ENCODE assay signal across 11 cellular contexts in genomic region chr10:13270877-13271551, GRCh38. TPM values are rescaled to one million over a fixed set of nuclear protein-coding genes. Genes with fewer than 3 reads are reported as not detected.
DNase-seq lines count a peak whose midpoint lies in the region; ATAC-seq and TF ChIP-seq lines count a peak whose summit lies in the region.
"Had no signal": no experiment of that assay in that cellular context is flagged by ENCODE, and none has a peak within 500 bp of the region (broad histone marks: within the 10 kb centered on the region; RNA-seq: fewer than 3 reads in every experiment).

No MANE protein-coding gene starts in this region.

- no peaks in the 10 kb centered on the region for H3K36me3 Mint-ChIP-seq in H9 (ENCODE audit: insufficient read depth in 1 of 3, low read depth in 3 of 3)
- H3K36me3 Mint-ChIP-seq in glutamatergic neuron (ENCODE audit: unreplicated experiment): no peaks in the 10 kb centered on the region
- H3K36me3 Mint-ChIP-seq in stimulated activated memory B cell treated with anti-CD40 and anti-IgM and Interleukin-4, amounts not matched to agents 10 μg/mL and 1 μg/mL and 100 μg/mL, for 72 hours: no peaks in the 10 kb centered on the region
- H3K36me3 Mint-ChIP-seq: activated naive CD4-positive, alpha-beta T cell treated with anti-CD3 and anti-CD28 coated beads, Interleukin-2, amount 10 ng/mL, durations not matched to agents 7 days and 5 days had no signal

- no peak overlapping the region for H4K8ac ChIP-seq in H9 (replicated peaks; ENCODE audit: insufficient read length, low read depth, low read length)

- peak overlapping the region in 2 of 3 experiments; percentile 16 to 72; a peak in 2 of 7 replicates for H3K27ac Mint-ChIP-seq in H9
- peak overlapping the region; percentile 56 for H3K27ac Mint-ChIP-seq in glutamatergic neuron (ENCODE audit: unreplicated experiment)
- peak overlapping the region; percentile 75 for H3K27ac Mint-ChIP-seq in stimulated activated memory B cell treated with anti-CD40 and anti-IgM and Interleukin-4, amounts not matched to agents 10 μg/mL and 1 μg/mL and 100 μg/mL, for 72 hours
- H3K27ac Mint-ChIP-seq: activated naive CD4-positive, alpha-beta T cell treated with anti-CD3 and anti-CD28 coated beads, Interleukin-2, amount 10 ng/mL, durations not matched to agents 7 days and 5 days had no signal

- H2AFZ ChIP-seq in H9 (ENCODE audit: low read length) (no peak overlapping the region), PC-3 (ENCODE audit: low read length) (no peak overlapping the region)

- H4K91ac ChIP-seq in H9 (ENCODE audit: insufficient read length, low read depth, low read length): no peak overlapping the region

- no peak overlapping the region for H3K27ac ChIP-seq in H9 (ENCODE audit: insufficient read length, low read depth, low read length)
- H3K27ac ChIP-seq in PC-3 (ENCODE audit: low read length): no peak overlapping the region

- H3K56ac ChIP-seq in H9 (ENCODE audit: insufficient read length, low read depth, low read length): no peak overlapping the region

- H3K9me2 ChIP-seq in PC-3 (replicated peaks; ENCODE audit: low read length): no peaks in the 10 kb centered on the region

- no peaks in the 10 kb centered on the region for H3K36me3 ChIP-seq in PC-3 (ENCODE audit: low read depth, low read length)

- H3K79me2 ChIP-seq in H9 (ENCODE audit: insufficient read depth, low read length) (no peaks in the 10 kb centered on the region), PC-3 (ENCODE audit: low read length) (no peaks in the 10 kb centered on the region)

- no peak overlapping the region for H2BK5ac ChIP-seq in H9 (ENCODE audit: insufficient read length, low read length)

- H4K20me1 ChIP-seq in H9 (ENCODE audit: control insufficient read depth, insufficient read depth, insufficient read length) (no peaks in the 10 kb centered on the region), PC-3 (ENCODE audit: low read length) (no peaks in the 10 kb centered on the region)

- no peak overlapping the region for H3K14ac ChIP-seq in H9 (ENCODE audit: insufficient read depth, low read length)

- no peak overlapping the region for H3K4ac ChIP-seq in H9 (ENCODE audit: low read depth, low read length)

- H3K4me1 ChIP-seq in H9 (ENCODE audit: insufficient read depth, low read length): peaks cover 10% of the 10 kb centered on the region; the same call in 1 of the 2 replicates
- H3K4me1 ChIP-seq in PC-3 (ENCODE audit: insufficient read depth, low read length): peaks cover 11% of the 10 kb centered on the region

- H4K5ac ChIP-seq in H9 (ENCODE audit: insufficient read length, low read depth, low read length): peak overlapping the region; percentile 10

- no peaks in the 10 kb centered on the region for H3K9me3 Mint-ChIP-seq in H9
- no peaks in the 10 kb centered on the region for H3K9me3 Mint-ChIP-seq in glutamatergic neuron (ENCODE audit: unreplicated experiment)
- H3K9me3 Mint-ChIP-seq in stimulated activated memory B cell treated with anti-CD40 and anti-IgM and Interleukin-4, amounts not matched to agents 10 μg/mL and 1 μg/mL and 100 μg/mL, for 72 hours: no peaks in the 10 kb centered on the region
- H3K9me3 Mint-ChIP-seq: activated naive CD4-positive, alpha-beta T cell treated with anti-CD3 and anti-CD28 coated beads, Interleukin-2, amount 10 ng/mL, durations not matched to agents 7 days and 5 days had no signal

- H3K27me3 Mint-ChIP-seq in H9 (ENCODE audit: low read depth) (no peaks in the 10 kb centered on the region), glutamatergic neuron (ENCODE audit: unreplicated experiment) (peaks cover 2% of the 10 kb centered on the region)
- H3K27me3 Mint-ChIP-seq in stimulated activated memory B cell treated with anti-CD40 and anti-IgM and Interleukin-4, amounts not matched to agents 10 μg/mL and 1 μg/mL and 100 μg/mL, for 72 hours: peaks cover 5% of the 10 kb centered on the region

- H2BK120ac ChIP-seq in H9 (ENCODE audit: low read depth, low read length, poor library complexity, severe bottlenecking): no peak overlapping the region

- CTCF ChIA-PET in PC-3 (lab: Charles Lee): no interaction called here

- no peak overlapping the region for H3K23ac ChIP-seq in H9 (ENCODE audit: insufficient read length, low read depth, low read length)

- no peak overlapping the region for H2BK20ac ChIP-seq in H9 (ENCODE audit: low read depth, low read length, poor library complexity, severe bottlenecking)

- intact Hi-C loops in PC-3 (cut with micrococcal nuclease): no loop called here

- TF ChIP-seq CTCF in H9 (conservative IDR thresholded peaks at IDR 0.05): no peak
- TF ChIP-seq CTCF in PC-3 (conservative IDR thresholded peaks at IDR 0.05; ENCODE audit: low read depth, low read length): no peak
- TF ChIP-seq CTCF in glutamatergic neuron (IDR thresholded peaks at IDR 0.05; ENCODE audit: partially characterized antibody, unreplicated experiment): no peak

- no peak overlapping the region for H2BK15ac ChIP-seq in H9 (ENCODE audit: low read depth, low read length)

- POLR2A ChIA-PET in PC-3 (lab: Charles Lee; ENCODE audit: unreplicated experiment): no interaction called here

- H3K9me3 ChIP-seq in H9 (ENCODE audit: control insufficient read depth, low read depth, low read length) (no peaks in the 10 kb centered on the region), PC-3 (ENCODE audit: low read length) (no peaks in the 10 kb centered on the region)

- H2AK5ac ChIP-seq in H9 (ENCODE audit: insufficient read length, low read length): no peak overlapping the region

- H3T11ph ChIP-seq in H9 (ENCODE audit: low read length): no peak overlapping the region

- H3K27me3 ChIP-seq in H9 (ENCODE audit: insufficient read depth, low read length): no peaks in the 10 kb centered on the region
- H3K27me3 ChIP-seq in PC-3 (ENCODE audit: low read length): no peaks in the 10 kb centered on the region

- peak overlapping the region; percentile 43; the same call in 1 of the 2 replicates for H3K4me3 ChIP-seq in PC-3 (ENCODE audit: low read length)

- H3K4me3 Mint-ChIP-seq in H9 (no peak overlapping the region), glutamatergic neuron (ENCODE audit: unreplicated experiment) (peak overlapping the region; percentile 39)
- H3K4me3 Mint-ChIP-seq in stimulated activated memory B cell treated with anti-CD40 and anti-IgM and Interleukin-4, amounts not matched to agents 10 μg/mL and 1 μg/mL and 100 μg/mL, for 72 hours: no peak overlapping the region
- H3K4me3 Mint-ChIP-seq: activated naive CD4-positive, alpha-beta T cell treated with anti-CD3 and anti-CD28 coated beads, Interleukin-2, amount 10 ng/mL, durations not matched to agents 7 days and 5 days had no signal

- DNase-seq in H9 (no peak), PC-3 (peak; percentile 59), glutamatergic neuron (no peak), D341Med (ENCODE audit: low spot score) (no peak), germinal center (ENCODE audit: low spot score) (no peak), inferior parietal cortex (ENCODE audit: extremely low spot score) (no peak), HuH-7 (ENCODE audit: low spot score) (no peak)
- DNase-seq: GDM1, NCI-H1105 had no signal

- no peak overlapping the region for H3K18ac ChIP-seq in H9 (ENCODE audit: insufficient read length, low read depth, low read length)

- H3K23me2 ChIP-seq in H9 (ENCODE audit: insufficient read length, low read depth, low read length, poor library complexity, severe bottlenecking): no peaks in the 10 kb centered on the region

- no CpG with 5 or more reads among the region's 9 CpGs for WGBS in H9 (ENCODE audit: extremely low coverage, insufficient read length, low lambda C conversion rate)

- no TSS peak for BruUV-seq in PC-3 (replicated peaks; lab: Mats Ljungman, UMichigan)

- no peak overlapping the region for H2BK12ac ChIP-seq in H9 (ENCODE audit: insufficient read length, low read depth, low read length)

- no peak overlapping the region for H3K4me2 ChIP-seq in H9 (ENCODE audit: insufficient read depth, insufficient read length, low read length)
- peak overlapping the region; percentile 63 for H3K4me2 ChIP-seq in PC-3 (ENCODE audit: low read length)

- H3K4me1 Mint-ChIP-seq in H9: peaks cover 25 to 36% of the 10 kb centered on the region in 2 experiments
- H3K4me1 Mint-ChIP-seq in glutamatergic neuron (ENCODE audit: low read depth, unreplicated experiment): peaks cover 17% of the 10 kb centered on the region
- H3K4me1 Mint-ChIP-seq in stimulated activated memory B cell treated with anti-CD40 and anti-IgM and Interleukin-4, amounts not matched to agents 10 μg/mL and 1 μg/mL and 100 μg/mL, for 72 hours: peaks cover 11% of the 10 kb centered on the region

- H3K9ac ChIP-seq in H9 (ENCODE audit: extremely low read depth, insufficient read length, low read length) (no peak overlapping the region), PC-3 (ENCODE audit: low read length) (no peak overlapping the region)

- no peaks in the 10 kb centered on the region for H3K79me1 ChIP-seq in H9 (ENCODE audit: insufficient read depth, low read depth, low read length, poor library complexity, severe bottlenecking)

- peak; percentile 97 for ATAC-seq in PC-3
- no peak for ATAC-seq in stimulated activated memory B cell treated with anti-CD40 and anti-IgM and Interleukin-4, amounts not matched to agents 10 μg/mL and 1 μg/mL and 100 μg/mL, for 72 hours

- H3F3A ChIP-seq in PC-3 (ENCODE audit: low read length, unreplicated experiment): no peaks in the 10 kb centered on the region

RNA-seq across cellular contexts. Expression of gene PHYH, which starts 28.9 kb away (rescaled TPM):
- total RNA-seq in H9 (2021): 19.7 and 21.5 TPM in 2 replicates
- 4.4 and 13.2 TPM in 2 replicates for total RNA-seq in PC-3 (2014; rRNA removed)
- total RNA-seq in glutamatergic neuron (ENCODE audit: unreplicated experiment): 20.4 TPM

RNA-seq across cellular contexts. Expression of gene UCMA, which starts 36.8 kb away (rescaled TPM):
- total RNA-seq in H9 (2021) (not detected in 2 replicates), PC-3 (2014; rRNA removed) (not detected in 2 replicates), glutamatergic neuron (ENCODE audit: unreplicated experiment) (not detected)
